ENCODE assay signal across 36 cellular contexts in genomic region chr19:44521370-44521769, GRCh38. TPM values are rescaled to one million over a fixed set of nuclear protein-coding genes. Genes with fewer than 3 reads are reported as not detected.
"Had no signal": no experiment of that assay in that cellular context is flagged by ENCODE, and none has a peak within 500 bp of the region (broad histone marks: within the 10 kb centered on the region; RNA-seq: fewer than 3 reads in every experiment).

No MANE protein-coding gene starts in this region.

- H3K27me3 ChIP-seq: ascending aorta, brain microvascular endothelial cell, colonic mucosa had no signal

- FAIRE-seq: endometrium, endothelial cell of umbilical vein had no signal

- H3K9me3 ChIP-seq: ascending aorta, colonic mucosa, esophagus squamous epithelium had no signal

- H3K36me3 ChIP-seq: ascending aorta, brain microvascular endothelial cell, colonic mucosa, esophagus squamous epithelium, gastroesophageal sphincter, heart right ventricle, WERI-Rb-1 had no signal

- H3K4me1 ChIP-seq: ascending aorta, colonic mucosa, esophagus squamous epithelium, gastroesophageal sphincter, heart right ventricle had no signal

- DNase-seq: activated B cell treated with CpG ODN at 0.5 μM for 24 hours; activated CD4-positive, alpha-beta T cell treated with anti-CD3 and anti-CD28 coated beads for 48 hours; activated CD4-positive, alpha-beta T cell treated with anti-CD3 and anti-CD28 coated beads, Interleukin-2, amount 50 U/mL, for 1 hour; activated CD4-positive, alpha-beta T cell treated with anti-CD3 and anti-CD28 coated beads, Interleukin-2, amount 50 U/mL, for 48 hours; activated CD8-positive, alpha-beta memory T cell treated with anti-CD3 and anti-CD28 coated beads for 24 hours; activated CD8-positive, alpha-beta T cell treated with anti-CD3 and anti-CD28 coated beads for 36 hours; activated effector memory CD4-positive, alpha-beta T cell treated with Interleukin-2 at 50 U/mL for 16 hours; activated gamma-delta T cell treated with Interleukin-2 at 50 U/mL for 16 hours; activated naive CD4-positive, alpha-beta T cell treated with anti-CD3 and anti-CD28 coated beads, Interleukin-2, amount 50 U/mL, for 16 hours; activated naive CD4-positive, alpha-beta T cell treated with Interleukin-2 at 50 U/mL for 16 hours; activated T-cell treated with anti-CD3 and anti-CD28 coated beads, Interleukin-2, amount 50 U/mL, for 4 hours; brain microvascular endothelial cell; central memory CD4-positive, alpha-beta T cell; cerebellar nuclear complex; colonic mucosa; effector CD8-positive, alpha-beta T cell; esophagus squamous epithelium; foreskin melanocyte; heart right ventricle; T-helper 1 cell; T-helper 17 cell; T1000; WERI-Rb-1 had no signal

- H3K4me3 ChIP-seq: ascending aorta, colonic mucosa, esophagus squamous epithelium, gastroesophageal sphincter, heart right ventricle had no signal

- H3K27ac ChIP-seq: ascending aorta, brain microvascular endothelial cell, colonic mucosa, epithelial cell of prostate, esophagus squamous epithelium, gastroesophageal sphincter, heart right ventricle, WERI-Rb-1 had no signal

- ATAC-seq: activated CD4-positive, CD25-positive, alpha-beta regulatory T cell treated with anti-CD3 and anti-CD28 coated beads, Interleukin-2, amount 50 U/mL, for 24 hours; activated CD8-positive, alpha-beta T cell treated with anti-CD3 and anti-CD28 coated beads for 36 hours; activated T-cell treated with anti-CD3 and anti-CD28 coated beads, Interleukin-2, amount 50 U/mL, for 4 hours; activated T-helper 17 cell treated with anti-CD3 and anti-CD28 coated beads, Interleukin-2, amount 50 U/mL, for 72 hours; gastroesophageal sphincter; heart right ventricle; T-helper 17 cell had no signal

RNA-seq across cellular contexts. Expression of gene CEACAM20, which starts 8.1 kb away (rescaled TPM):
- total RNA-seq: activated B cell treated with CpG ODN at 0.5 μM for 24 hours; activated CD8-positive, alpha-beta T cell treated with anti-CD3 and anti-CD28 coated beads for 36 hours; activated T-cell treated with anti-CD3 and anti-CD28 coated beads, Interleukin-2, amount 50 U/mL, for 4 hours; activated T-helper 17 cell treated with anti-CD3 and anti-CD28 coated beads, Interleukin-2, amount 50 U/mL, for 72 hours; ascending aorta; dermis microvascular lymphatic vessel endothelial cell; endothelial cell of umbilical vein; esophagus squamous epithelium; fibroblast of lung; fibroblast of villous mesenchyme; gastroesophageal sphincter; glomerular endothelial cell; heart right ventricle; T-helper 17 cell had no signal
- polyA plus RNA-seq: adipose tissue, esophagus, fibroblast of lung, heart right ventricle had no signal
